In genomic region chr12:60644076-60644475, GRCh38 we compare ENCODE assay signal across 21 cellular contexts.
"Had no signal": no experiment of that assay in that cellular context is flagged by ENCODE, and none has a peak within 500 bp of the region (broad histone marks: within the 10 kb centered on the region; RNA-seq: fewer than 3 reads in every experiment).

No MANE protein-coding gene starts in this region.

- DNase-seq: cortex of kidney; dorsolateral prefrontal cortex; effector CD8-positive, alpha-beta T cell; heart right ventricle; hypothalamus; left lung; naive thymus-derived CD4-positive, alpha-beta T cell; nephron progenitor cell; psoas muscle; retina; right lobe of liver; stimulated activated CD4-positive, alpha-beta T cell treated with anti-CD3 and anti-CD28 coated beads, Interleukin-4, amount 100 ng/mL, for 1 hour; stimulated activated CD8-positive, alpha-beta memory T cell treated with anti-CD3 and anti-CD28 coated beads, Interleukin-4, amount 100 ng/mL, for 48 hours; stimulated activated naive CD8-positive, alpha-beta T cell treated with anti-CD3 and anti-CD28 coated beads, Interleukin-15, Interleukin-2, amounts not matched to agents 100 U/mL and 50 U/mL, for 24 hours; tibial artery; upper lobe of left lung had no signal

- H3K27ac Mint-ChIP-seq: naive thymus-derived CD4-positive, alpha-beta T cell; nephron progenitor cell; stimulated activated effector memory CD8-positive, alpha-beta T cell treated with anti-CD3 and anti-CD28 coated beads, Interleukin-12 subunit alpha, Interleukin-12 subunit beta, amount 100 ng/mL, for 72 hours had no signal

- H3K9me3 ChIP-seq: neutrophil, psoas muscle, right lobe of liver, vagina had no signal

- H3K4me3 Mint-ChIP-seq: naive thymus-derived CD4-positive, alpha-beta T cell; nephron progenitor cell; stimulated activated effector memory CD8-positive, alpha-beta T cell treated with anti-CD3 and anti-CD28 coated beads, Interleukin-12 subunit alpha, Interleukin-12 subunit beta, amount 100 ng/mL, for 72 hours had no signal

- H3K27me3 Mint-ChIP-seq: naive thymus-derived CD4-positive, alpha-beta T cell had no signal

- ATAC-seq: esophagus mucosa; heart right ventricle; left lung; naive thymus-derived CD4-positive, alpha-beta T cell; psoas muscle; right lobe of liver; stimulated activated effector memory CD8-positive, alpha-beta T cell treated with anti-CD3 and anti-CD28 coated beads, Interleukin-12 subunit alpha, Interleukin-12 subunit beta, amount 100 ng/mL, for 72 hours; stimulated activated naive CD8-positive, alpha-beta T cell treated with anti-CD3 and anti-CD28 coated beads, Interleukin-15, Interleukin-2, amounts not matched to agents 100 U/mL and 50 U/mL, for 24 hours had no signal

- H3K36me3 ChIP-seq: heart right ventricle, left lung, neutrophil, right lobe of liver, tibial artery, upper lobe of left lung, vagina had no signal

- H3K4me1 Mint-ChIP-seq: naive thymus-derived CD4-positive, alpha-beta T cell; nephron progenitor cell; stimulated activated effector memory CD8-positive, alpha-beta T cell treated with anti-CD3 and anti-CD28 coated beads, Interleukin-12 subunit alpha, Interleukin-12 subunit beta, amount 100 ng/mL, for 72 hours had no signal

- H3K27me3 ChIP-seq: dorsolateral prefrontal cortex, heart right ventricle, left lung, neutrophil, right lobe of liver, tibial artery, upper lobe of left lung, vagina had no signal

- H3K27ac ChIP-seq: dorsolateral prefrontal cortex, heart right ventricle, left lung, neutrophil, psoas muscle, right lobe of liver, tibial artery, upper lobe of left lung, vagina had no signal

- H3K4me3 ChIP-seq: dorsolateral prefrontal cortex, heart right ventricle, left lung, lung, psoas muscle, right lobe of liver, tibial artery, upper lobe of left lung, vagina had no signal

- H3K4me1 ChIP-seq: heart right ventricle, left lung, psoas muscle, right lobe of liver, tibial artery, upper lobe of left lung, vagina had no signal

- H3K36me3 Mint-ChIP-seq: naive thymus-derived CD4-positive, alpha-beta T cell; stimulated activated effector memory CD8-positive, alpha-beta T cell treated with anti-CD3 and anti-CD28 coated beads, Interleukin-12 subunit alpha, Interleukin-12 subunit beta, amount 100 ng/mL, for 72 hours had no signal
